In the genomic region with DNA sequence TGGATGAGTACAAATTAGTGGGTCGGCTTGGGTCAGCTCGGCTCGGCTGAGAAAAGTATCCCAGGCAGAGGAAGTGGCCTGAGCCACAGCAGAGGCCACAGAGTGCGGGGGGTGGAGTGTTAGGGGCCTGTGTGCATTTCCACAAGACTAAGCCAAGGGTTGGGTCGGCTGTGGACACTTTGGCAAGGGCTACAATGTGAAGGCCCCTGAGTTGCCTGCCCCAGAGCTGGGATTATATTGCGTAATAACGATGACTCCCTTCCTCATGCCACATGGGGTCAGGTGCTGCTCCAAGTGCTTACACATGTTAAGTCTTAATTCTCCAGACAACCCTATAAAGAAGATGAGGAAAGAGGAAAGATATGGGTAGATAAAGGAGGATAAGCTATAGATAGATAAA, we compare ENCODE assay signal across 8 cellular contexts. TPM values are rescaled to one million over a fixed set of nuclear protein-coding genes. Genes with fewer than 3 reads are reported as not detected.
DNase-seq lines count a peak whose midpoint lies in the region; ATAC-seq and TF ChIP-seq lines count a peak whose summit lies in the region.

No MANE protein-coding gene starts in this region.

- no peaks in the 10 kb centered on the region for H3F3A ChIP-seq in PC-3 (ENCODE audit: low read length, unreplicated experiment)

- peak overlapping the region; percentile 78 for H3K9ac ChIP-seq in DND-41 (ENCODE audit: low read depth, low read length)
- H3K9ac ChIP-seq in PC-3 (ENCODE audit: low read length) = no peak overlapping the region

- no peaks in the 10 kb centered on the region; the same call in 1 of the 2 replicates for H4K20me1 ChIP-seq in DND-41 (ENCODE audit: insufficient read depth, low read length)
- no peaks in the 10 kb centered on the region for H4K20me1 ChIP-seq in PC-3 (ENCODE audit: low read length)
- H4K20me1 ChIP-seq in OCI-LY7 (ENCODE audit: insufficient read depth, low read length) = 0 out of 2 replicates have a peak, but pooled peaks cover 9% of the 10 kb centered on the region

- peaks cover 94% of the 10 kb centered on the region for H3K79me2 ChIP-seq in DND-41 (ENCODE audit: insufficient read depth, low read length)
- H3K79me2 ChIP-seq in PC-3 (ENCODE audit: low read length) = no peaks in the 10 kb centered on the region
- H3K79me2 ChIP-seq in OCI-LY7 (ENCODE audit: insufficient read depth, low read depth, low read length) = peaks cover 56% of the 10 kb centered on the region

- no peaks in the 10 kb centered on the region for H3K9me3 ChIP-seq in DND-41 (ENCODE audit: insufficient read depth, low read length, severe bottlenecking)
- no peaks in the 10 kb centered on the region for H3K9me3 ChIP-seq in PC-3 (ENCODE audit: low read length)
- no peaks in the 10 kb centered on the region for H3K9me3 ChIP-seq in esophagus squamous epithelium
- H3K9me3 ChIP-seq in OCI-LY7 (ENCODE audit: low read length) = no peaks in the 10 kb centered on the region

- POLR2A ChIA-PET in PC-3 (lab: Charles Lee; ENCODE audit: unreplicated experiment) = no interaction called here
- POLR2A ChIA-PET in OCI-LY7 (lab: Charles Lee) = interaction anchor here (0.7 kb wide), 1 partner anchor 34 kb away, joined by 3 read pairs; no protein-coding TSS in a partner anchor

- intact Hi-C loops in PC-3 (cut with micrococcal nuclease) = loop anchor here (1.0 kb wide), 1 partner anchor 32 kb away; no protein-coding TSS in a partner anchor
- intact Hi-C loops in esophagus squamous epithelium (cut with DNase I) = no loop called here
- intact Hi-C loops in OCI-LY7 (cut with micrococcal nuclease; ENCODE audit: unreplicated experiment) = no loop called here

- H3K4me3 ChIP-seq in DND-41 (ENCODE audit: low read depth in 1 of 2, low read length in 2 of 2) (peak overlapping the region in 1 of 2 experiments; percentile 26; a peak in 1 of 4 replicates), PC-3 (ENCODE audit: low read length) (no peak overlapping the region), esophagus squamous epithelium (no peak overlapping the region), retinal pigment epithelial cell (ENCODE audit: low read length) (no peak overlapping the region), OCI-LY7 (ENCODE audit: low read depth, low read length, poor library complexity, severe bottlenecking) (no peak overlapping the region)

- TF ChIP-seq POLR2A in esophagus squamous epithelium (IDR thresholded peaks at IDR 0.05) = no peak

- DNase-seq in DND-41 (peak; percentile 32), PC-3 (peak; percentile 35), esophagus squamous epithelium (lab: John Stamatoyannopoulos, UW) (no peak), retinal pigment epithelial cell (ENCODE audit: low read depth) (peak; percentile 81), NCI-H2081 treated with DMSO at 0.1 percent for 48 hours (lab: John Stamatoyannopoulos, UW) (no peak), OCI-LY7 (ENCODE audit: low spot score) (no peak)

- H2AFZ ChIP-seq in DND-41 (ENCODE audit: low read depth, low read length) (no peak overlapping the region), PC-3 (ENCODE audit: low read length) (no peak overlapping the region), OCI-LY7 (ENCODE audit: low read length) (no peak overlapping the region)

- CTCF ChIA-PET in PC-3 (lab: Charles Lee) (no interaction called here), OCI-LY7 (lab: Charles Lee; ENCODE audit: unreplicated experiment) (no interaction called here)

- TF ChIP-seq CTCF in DND-41 (IDR thresholded peaks at IDR 0.05; ENCODE audit: borderline replicate concordance, extremely low read depth, low read length, poor library complexity, severe bottlenecking) (no peak), PC-3 (conservative IDR thresholded peaks at IDR 0.05; ENCODE audit: low read depth, low read length) (no peak), esophagus squamous epithelium (IDR thresholded peaks at IDR 0.05) (no peak), retinal pigment epithelial cell (conservative IDR thresholded peaks at IDR 0.05; ENCODE audit: low read depth, low read length) (no peak), OCI-LY7 (conservative IDR thresholded peaks at IDR 0.05; ENCODE audit: low read length) (no peak)

- 57 to 74% methylated on average over 4 to 7 of the region's 7 CpGs for WGBS in esophagus squamous epithelium, 2 donors

- BruUV-seq in PC-3 (replicated peaks; lab: Mats Ljungman, UMichigan) (no TSS peak), OCI-LY7 (replicated peaks; lab: Mats Ljungman, UMichigan) (no TSS peak)

- H3K27ac ChIP-seq in DND-41 (ENCODE audit: low read length) (peak overlapping the region; percentile 90), PC-3 (ENCODE audit: low read length) (no peak overlapping the region), esophagus squamous epithelium (peak overlapping the region; percentile 26 to 42 (median 37)), OCI-LY7 (ENCODE audit: low read depth, low read length, poor library complexity, severe bottlenecking) (no peak overlapping the region)

- H3K36me3 ChIP-seq in DND-41 (ENCODE audit: insufficient read depth, low read length) (peaks cover 66% of the 10 kb centered on the region), PC-3 (ENCODE audit: low read depth, low read length) (no peaks in the 10 kb centered on the region), esophagus squamous epithelium (no peaks in the 10 kb centered on the region), OCI-LY7 (ENCODE audit: insufficient read depth, low read length) (peaks cover 73% of the 10 kb centered on the region)

- no peak for ATAC-seq in DND-41 (ENCODE audit: insufficient read depth, low read depth)
- no peak for ATAC-seq in PC-3
- no peak for ATAC-seq in HG02759 (IDR thresholded peaks at IDR 0.05; ENCODE audit: unreplicated experiment)
- ATAC-seq in HG03108 (IDR thresholded peaks at IDR 0.05; ENCODE audit: unreplicated experiment) = no peak

- no peaks in the 10 kb centered on the region for H3K27me3 ChIP-seq in DND-41 (ENCODE audit: insufficient read depth, low read length, poor library complexity)
- no peaks in the 10 kb centered on the region for H3K27me3 ChIP-seq in PC-3 (ENCODE audit: low read length)
- no peaks in the 10 kb centered on the region for H3K27me3 ChIP-seq in esophagus squamous epithelium

- no peaks in the 10 kb centered on the region for H3K9me2 ChIP-seq in PC-3 (replicated peaks; ENCODE audit: low read length)
- H3K9me2 ChIP-seq in OCI-LY7 (ENCODE audit: insufficient read depth, low read length) = no peaks in the 10 kb centered on the region

- H3K4me1 ChIP-seq in DND-41 (ENCODE audit: insufficient read depth, low read length) = peaks cover 99% of the 10 kb centered on the region
- peaks cover 15% of the 10 kb centered on the region for H3K4me1 ChIP-seq in PC-3 (ENCODE audit: insufficient read depth, low read length)
- H3K4me1 ChIP-seq in esophagus squamous epithelium = peaks cover 6 to 79% (median 11%) of the 10 kb centered on the region in 3 donors
- peaks cover 21% of the 10 kb centered on the region for H3K4me1 ChIP-seq in OCI-LY7 (ENCODE audit: insufficient read depth, low read length, poor library complexity, severe bottlenecking)

- H3K4me2 ChIP-seq in DND-41 (ENCODE audit: insufficient read depth, low read length) (peak overlapping the region; percentile 47), PC-3 (ENCODE audit: low read length) (no peak overlapping the region), OCI-LY7 (ENCODE audit: low read length) (no peak overlapping the region)

RNA-seq across cellular contexts. Expression of a gene that starts 11.4 kb away (rescaled TPM):
- total RNA-seq in PC-3 (2014; rRNA removed) (26.5 and 31.7 TPM in 2 replicates), esophagus squamous epithelium (10 to 100 TPM; 20.0 to 61.2 (median 25.8) TPM), OCI-LY7 (2022) (298 and 324 TPM in 2 replicates)
- 154 and 206 TPM in 2 replicates for total RNA-seq in OCI-LY7 (2014; rRNA removed; shearing (Covaris generic))

Comparison
In these comparisons a context has a peak if more than half of its experiments do, and no peak if none do; other contexts are left out.
1. DNase-seq: peak in DND-41 (single experiment), PC-3 (single experiment) and retinal pigment epithelial cell (single experiment); none in esophagus squamous epithelium (single experiment), NCI-H2081 treated with DMSO at 0.1 percent for 48 hours (single experiment) and OCI-LY7 (single experiment).
2. H3K27ac ChIP-seq: peak in DND-41 (single experiment) and esophagus squamous epithelium (4 of 4); none in PC-3 (single experiment) and OCI-LY7 (single experiment).